Comparison of ENCODE assay signal across 10 cellular contexts in the genomic region with DNA sequence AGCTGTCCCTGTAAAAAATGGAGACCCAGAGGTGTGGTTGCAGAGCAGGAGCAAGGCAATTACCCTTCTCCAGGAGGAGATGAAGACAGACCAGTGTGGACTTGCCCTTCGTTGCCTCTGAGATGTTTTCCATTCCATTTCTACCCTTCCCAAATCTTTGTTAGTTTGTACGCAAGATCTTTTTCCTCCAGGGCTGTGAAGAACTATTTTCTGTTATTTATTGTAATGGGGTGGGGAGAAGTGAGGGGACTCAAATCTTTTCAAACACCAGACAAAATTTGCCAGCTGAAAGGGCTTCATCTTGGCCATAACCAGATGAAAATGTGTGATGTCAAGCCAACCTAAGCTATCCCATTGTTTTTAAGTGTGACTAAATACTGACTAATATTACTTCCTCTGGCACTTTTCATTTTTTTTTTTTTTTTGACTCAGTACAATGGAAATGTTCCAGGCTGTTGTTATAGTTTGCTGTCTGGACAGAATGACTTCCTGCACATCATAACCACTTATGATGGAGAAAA.
DNase-seq lines count a peak whose midpoint lies in the region; ATAC-seq, FAIRE-seq and TF ChIP-seq lines count a peak whose summit lies in the region.
"Had no signal": no experiment of that assay in that cellular context is flagged by ENCODE, and none has a peak within 500 bp of the region (broad histone marks: within the 10 kb centered on the region; RNA-seq: fewer than 3 reads in every experiment).

No MANE protein-coding gene starts in this region.

- intact Hi-C loops in HCT116 (cut with micrococcal nuclease) (no loop called here), left cardiac atrium (cut with DNase I) (loop anchor here in 1 of 2 donors (5.0 kb wide), 1 partner anchor 47 kb away; no protein-coding TSS in a partner anchor), stomach (cut with DNase I; ENCODE audit: low total_unique reads) (no loop called here)

- H3K9me3 ChIP-seq in HCT116 (ENCODE audit: control insufficient read depth in 1 of 2, insufficient read depth in 1 of 2, low read depth in 1 of 2, low read length in 2 of 2) (no peaks in the 10 kb centered on the region), astrocyte (ENCODE audit: insufficient read depth, low read depth, low read length) (no peaks in the 10 kb centered on the region), stomach (no peaks in the 10 kb centered on the region)
- H3K9me3 ChIP-seq: neutrophil, Peyer's patch had no signal

- no peak for TF ChIP-seq EP300 in stomach (IDR thresholded peaks at IDR 0.05)

- H4K20me1 ChIP-seq in HCT116 (ENCODE audit: insufficient read depth) (no peaks in the 10 kb centered on the region), astrocyte (ENCODE audit: insufficient read depth, low read length) (no peaks in the 10 kb centered on the region)

- no TSS peak for BruUV-seq in HCT116 (replicated peaks; lab: Mats Ljungman, UMichigan)

- CTCF ChIA-PET in HCT116 (lab: Charles Lee), result interaction anchor here (1.5 kb wide), 1 partner anchor 55 kb away, joined by 3 read pairs; no protein-coding TSS in a partner anchor

- peaks cover 8% of the 10 kb centered on the region for H3K36me3 Mint-ChIP-seq in astrocyte (ENCODE audit: low read depth, unreplicated experiment)

- no peaks in the 10 kb centered on the region for H3K9me3 Mint-ChIP-seq in astrocyte (ENCODE audit: unreplicated experiment)

- H3K9me2 ChIP-seq in HCT116 (ENCODE audit: insufficient read depth), result no peaks in the 10 kb centered on the region

- H3K4me3 ChIP-seq in HCT116 (replicated peaks in 1 of 2; ENCODE audit: low read depth in 1 of 2, low read length in 2 of 2), result peak overlapping the region in 1 of 2 experiments; percentile 34; a peak in 2 of 4 replicates
- no peak overlapping the region for H3K4me3 ChIP-seq in astrocyte (ENCODE audit: insufficient read depth, low read depth, low read length)
- no peak overlapping the region for H3K4me3 ChIP-seq in stomach
- H3K4me3 ChIP-seq: Peyer's patch had no signal

- no peaks in the 10 kb centered on the region for H3K27me3 Mint-ChIP-seq in astrocyte (ENCODE audit: low read depth, unreplicated experiment)

- FAIRE-seq in astrocyte (lab: Jason Lieb, UNC), result peak; percentile 100

- peak overlapping the region; percentile 67 for H3K4me2 ChIP-seq in HCT116 (ENCODE audit: low read length)
- peak overlapping the region; percentile 76 for H3K4me2 ChIP-seq in astrocyte (ENCODE audit: low read length)

- peaks cover 48% of the 10 kb centered on the region for H3K4me1 Mint-ChIP-seq in astrocyte (ENCODE audit: low read depth, unreplicated experiment)

- TF ChIP-seq CTCF in HCT116 (IDR thresholded peaks at IDR 0.05 in 2 of 3, conservative IDR thresholded peaks at IDR 0.05 in 1 of 3; ENCODE audit: borderline replicate concordance in 1 of 3, insufficient read depth in 1 of 3, low read depth in 2 of 3, low read length in 2 of 3) (no peak), astrocyte (IDR thresholded peaks at IDR 0.05; ENCODE audit: insufficient read depth, low read depth, low read length) (no peak), stomach (IDR thresholded peaks at IDR 0.05) (no peak), omental fat pad (IDR thresholded peaks at IDR 0.05) (no peak)

- H3K79me2 ChIP-seq in HCT116 (ENCODE audit: insufficient read depth, low read length), result no peaks in the 10 kb centered on the region
- no peaks in the 10 kb centered on the region for H3K79me2 ChIP-seq in astrocyte (ENCODE audit: insufficient read depth, low read length)

- DNase-seq in HCT116 (ENCODE audit: low read depth, low spot score) (peak; percentile 69), astrocyte (ENCODE audit: low read depth) (peak; percentile 93), left cardiac atrium (no peak), stomach (no peak), NCI-H748 treated with DMSO at 0.1 percent for 48 hours (lab: John Stamatoyannopoulos, UW) (no peak), omental fat pad (ENCODE audit: low spot score) (no peak)
- DNase-seq: Peyer's patch had no signal

- peaks cover 21 to 29% of the 10 kb centered on the region in 2 experiments for H3K4me1 ChIP-seq in HCT116 (ENCODE audit: control insufficient read depth in 1 of 2, insufficient read depth in 2 of 2, low read length in 2 of 2)
- H3K4me1 ChIP-seq in astrocyte (ENCODE audit: insufficient read depth, low read length), result peaks cover 32% of the 10 kb centered on the region
- peaks cover 5 to 31% (median 14%) of the 10 kb centered on the region in 4 donors for H3K4me1 ChIP-seq in stomach

- POLR2A ChIA-PET in HCT116 (lab: Charles Lee), result interaction anchor here (0.5 kb wide), 1 partner anchor 219 kb away, joined by 5 read pairs; no protein-coding TSS in a partner anchor

- H3K36me3 ChIP-seq in HCT116 (ENCODE audit: control insufficient read depth in 1 of 2, insufficient read depth in 2 of 2, low read length in 2 of 2), result no peaks in the 10 kb centered on the region
- H3K36me3 ChIP-seq in astrocyte (ENCODE audit: insufficient read depth, low read length), result no peaks in the 10 kb centered on the region
- H3K36me3 ChIP-seq in stomach, result peaks cover 0 to 5% (median 0%) of the 10 kb centered on the region in 4 donors
- H3K36me3 ChIP-seq: neutrophil, Peyer's patch had no signal

- H3K9ac ChIP-seq in HCT116 (ENCODE audit: low read length), result no peak overlapping the region
- H3K9ac ChIP-seq in astrocyte (ENCODE audit: low read length), result peak overlapping the region; percentile 38

- no peak for TF ChIP-seq POLR2A in HCT116 (IDR thresholded peaks at IDR 0.05; ENCODE audit: borderline replicate concordance, extremely low read depth, insufficient read depth, insufficient read length)
- TF ChIP-seq POLR2A in stomach (IDR thresholded peaks at IDR 0.05), result no peak

- no peak overlapping the region for H3K4me3 Mint-ChIP-seq in astrocyte (ENCODE audit: unreplicated experiment)

- H3K27ac Mint-ChIP-seq in astrocyte (ENCODE audit: unreplicated experiment), result peak overlapping the region; percentile 94

- 73 to 86% (median 79%) methylated on average over 2 of the region's 2 CpGs for WGBS in stomach, 5 donors

- H3K27ac ChIP-seq in HCT116 (ENCODE audit: low read depth, low read length), result peak overlapping the region; percentile 59
- H3K27ac ChIP-seq in astrocyte (ENCODE audit: low read depth, low read length), result peak overlapping the region; percentile 91
- H3K27ac ChIP-seq in stomach, result peak overlapping the region in 3 of 5 donors; percentile 26 to 58 (median 47)
- H3K27ac ChIP-seq: neutrophil had no signal

- ATAC-seq in HCT116 (peak; percentile 83), left cardiac atrium (peak; percentile 68 to 85), HG03457 (IDR thresholded peaks at IDR 0.05; ENCODE audit: unreplicated experiment) (no peak), GM18870 (IDR thresholded peaks at IDR 0.05; ENCODE audit: unreplicated experiment) (no peak), omental fat pad (ENCODE audit: low FRiP score) (no peak)

- no peak for TF ChIP-seq RAD21 in HCT116 (IDR thresholded peaks at IDR 0.05; ENCODE audit: low read depth)

- peak overlapping the region; percentile 6 for H2AFZ ChIP-seq in HCT116 (ENCODE audit: low read depth, low read length, poor library complexity, severe bottlenecking)
- no peak overlapping the region for H2AFZ ChIP-seq in astrocyte (ENCODE audit: low read depth, low read length)

- H3K27me3 ChIP-seq in HCT116 (ENCODE audit: insufficient read depth, low read length) (no peaks in the 10 kb centered on the region), astrocyte (ENCODE audit: insufficient read depth, low read length) (no peaks in the 10 kb centered on the region), stomach (no peaks in the 10 kb centered on the region)
- H3K27me3 ChIP-seq: neutrophil, Peyer's patch had no signal

- RAD21 ChIA-PET in HCT116 (lab: Charles Lee; ENCODE audit: low non-redundant PET in 1 of 2, low total read pairs in 2 of 2, uncharacterized antibody in 2 of 2, unreplicated experiment in 2 of 2), result interaction anchor here in 1 of 2 experiments (0.6 to 0.9 kb wide), 2 partner anchors 48 to 54 kb away, joined by 5 read pairs; no protein-coding TSS in a partner anchor

TF ChIP-seq in HCT116, 20 proteins besides CTCF, POLR2A, EP300 and RAD21 (continues in another document):
- TF ChIP-seq CEBPB (IDR thresholded peaks at IDR 0.05; ENCODE audit: low read depth) (peak; percentile 33; the same call in 1 of the 2 replicates), CBX3 (IDR thresholded peaks at IDR 0.05; ENCODE audit: low read depth) (0 out of 2 replicates have a peak, but pooled peaks have one; percentile 54), SP1 (IDR thresholded peaks at IDR 0.05; ENCODE audit: low read depth) (peak; percentile 79), YY1 (IDR thresholded peaks at IDR 0.05; ENCODE audit: extremely low read depth, insufficient replicate concordance, low read depth, low read length) (peak; percentile 42), SRF (IDR thresholded peaks at IDR 0.05; ENCODE audit: low read depth) (peak; percentile 31; the same call in 1 of the 2 replicates), ELF1 (IDR thresholded peaks at IDR 0.05; ENCODE audit: borderline replicate concordance, low read depth) (no peak), ZFX (IDR thresholded peaks at IDR 0.05) (no peak), EZH2 (IDR thresholded peaks at IDR 0.05) (no peak), JUND (IDR thresholded peaks at IDR 0.05) (peak; percentile 78), FOSL1 (IDR thresholded peaks at IDR 0.05; ENCODE audit: low read depth) (peak; percentile 94)
- TF ChIP-seq, protein P1, sequence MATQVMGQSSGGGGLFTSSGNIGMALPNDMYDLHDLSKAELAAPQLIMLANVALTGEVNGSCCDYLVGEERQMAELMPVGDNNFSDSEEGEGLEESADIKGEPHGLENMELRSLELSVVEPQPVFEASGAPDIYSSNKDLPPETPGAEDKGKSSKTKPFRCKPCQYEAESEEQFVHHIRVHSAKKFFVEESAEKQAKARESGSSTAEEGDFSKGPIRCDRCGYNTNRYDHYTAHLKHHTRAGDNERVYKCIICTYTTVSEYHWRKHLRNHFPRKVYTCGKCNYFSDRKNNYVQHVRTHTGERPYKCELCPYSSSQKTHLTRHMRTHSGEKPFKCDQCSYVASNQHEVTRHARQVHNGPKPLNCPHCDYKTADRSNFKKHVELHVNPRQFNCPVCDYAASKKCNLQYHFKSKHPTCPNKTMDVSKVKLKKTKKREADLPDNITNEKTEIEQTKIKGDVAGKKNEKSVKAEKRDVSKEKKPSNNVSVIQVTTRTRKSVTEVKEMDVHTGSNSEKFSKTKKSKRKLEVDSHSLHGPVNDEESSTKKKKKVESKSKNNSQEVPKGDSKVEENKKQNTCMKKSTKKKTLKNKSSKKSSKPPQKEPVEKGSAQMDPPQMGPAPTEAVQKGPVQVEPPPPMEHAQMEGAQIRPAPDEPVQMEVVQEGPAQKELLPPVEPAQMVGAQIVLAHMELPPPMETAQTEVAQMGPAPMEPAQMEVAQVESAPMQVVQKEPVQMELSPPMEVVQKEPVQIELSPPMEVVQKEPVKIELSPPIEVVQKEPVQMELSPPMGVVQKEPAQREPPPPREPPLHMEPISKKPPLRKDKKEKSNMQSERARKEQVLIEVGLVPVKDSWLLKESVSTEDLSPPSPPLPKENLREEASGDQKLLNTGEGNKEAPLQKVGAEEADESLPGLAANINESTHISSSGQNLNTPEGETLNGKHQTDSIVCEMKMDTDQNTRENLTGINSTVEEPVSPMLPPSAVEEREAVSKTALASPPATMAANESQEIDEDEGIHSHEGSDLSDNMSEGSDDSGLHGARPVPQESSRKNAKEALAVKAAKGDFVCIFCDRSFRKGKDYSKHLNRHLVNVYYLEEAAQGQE (IDR thresholded peaks at IDR 0.05; ENCODE audit: low read depth), result no peak

Comparison
In these comparisons a context has a peak if more than half of its experiments do, and no peak if none do; other contexts are left out.
1. ATAC-seq: peak in HCT116 (single experiment) and left cardiac atrium (2 of 2); none in HG03457 (single experiment), GM18870 (single experiment) and omental fat pad (single experiment).
2. DNase-seq: peak in HCT116 (single experiment) and astrocyte (single experiment); none in left cardiac atrium (single experiment), stomach (single experiment), NCI-H748 treated with DMSO at 0.1 percent for 48 hours (single experiment) and omental fat pad (single experiment).
3. Peak in every context shown above with its lines, with median percentiles within 50 percentile points of each other: H3K27ac ChIP-seq.